Comparison of ENCODE assay signal across 8 cellular contexts in genomic region chr1:1692714-1693647, GRCh38. TPM values are rescaled to one million over a fixed set of nuclear protein-coding genes. Genes with fewer than 3 reads are reported as not detected.
DNase-seq lines count a peak whose midpoint lies in the region; ATAC-seq, FAIRE-seq and TF ChIP-seq lines count a peak whose summit lies in the region.
"Not testable (repeated sequence)": the region's sequence is repeated elsewhere in the genome, so short reads cannot be mapped to it uniquely, and the experiment has no call there.

Gene SLC35E2B (minus strand): TSS chr1:1692795. CDS start chr1:1676699, 16,096 bp downstream.

- H3K4me2 ChIP-seq in IMR-90 (ENCODE audit: low read depth, low read length); endothelial cell of umbilical vein (ENCODE audit: insufficient read depth, low read length): not testable (repeated sequence)
- peak within 1 kb of the TSS; percentile 59 for H3K4me2 ChIP-seq in OCI-LY7 (ENCODE audit: low read length)

- not testable (repeated sequence) for H2AK9ac ChIP-seq in IMR-90 (replicated peaks; ENCODE audit: low read depth, low read length, poor library complexity)

- H4K91ac ChIP-seq in IMR-90 (ENCODE audit: insufficient read depth, low read depth, low read length) = peak within 1 kb of the TSS; percentile 55; the same call in 1 of the 2 replicates

- not testable (repeated sequence) for H2AFZ ChIP-seq in IMR-90 (replicated peaks; ENCODE audit: low read length, poor library complexity); OCI-LY7 (ENCODE audit: low read length); endothelial cell of umbilical vein (ENCODE audit: low read depth, low read length)

- peak within 1 kb of the TSS; percentile 88 for H3K4me3 ChIP-seq in IMR-90 (ENCODE audit: insufficient read depth, low read depth, low read length)
- H3K4me3 ChIP-seq in OCI-LY7 (ENCODE audit: low read depth, low read length, poor library complexity, severe bottlenecking) = peak within 1 kb of the TSS; percentile 69
- peak within 1 kb of the TSS in 1 of 3 experiments; percentile 58 for H3K4me3 ChIP-seq in endothelial cell of umbilical vein (replicated peaks in 1 of 3; ENCODE audit: insufficient read depth in 1 of 3, low read depth in 1 of 3, low read length in 3 of 3)
- peak within 1 kb of the TSS; percentile 59 for H3K4me3 ChIP-seq in mucosa of descending colon

- intact Hi-C loops in IMR-90 (cut with micrococcal nuclease); OCI-LY7 (cut with micrococcal nuclease; ENCODE audit: unreplicated experiment): not testable (repeated sequence)
- intact Hi-C loops in endothelial cell of umbilical vein (cut with micrococcal nuclease) (loop anchor here (10.0 kb wide), 1 partner anchor 52 kb away; no protein-coding TSS in a partner anchor), mucosa of descending colon (cut with DNase I, micrococcal nuclease) (loop anchor here in 1 of 2 donors (10.0 kb wide), 1 partner anchor 222 kb away; the partner anchor contains the start of genes CALML6 and TMEM52)

- not testable (repeated sequence) for H3K36me3 ChIP-seq in IMR-90 (ENCODE audit: control insufficient read depth, insufficient read depth, low read length); OCI-LY7 (ENCODE audit: insufficient read depth, low read length); endothelial cell of umbilical vein (ENCODE audit: control insufficient read depth in 2 of 2, extremely low read depth in 1 of 2, insufficient read depth in 2 of 2, low read length in 2 of 2); mucosa of descending colon (ENCODE audit: low read depth)

- TF ChIP-seq RAD21 in IMR-90 (IDR thresholded peaks at IDR 0.05; ENCODE audit: low read length) = not testable (repeated sequence)

- H3K9me3 ChIP-seq in IMR-90 (ENCODE audit: control insufficient read depth, insufficient read depth, low read length); OCI-LY7 (ENCODE audit: low read length); endothelial cell of umbilical vein (replicated peaks; ENCODE audit: control insufficient read depth, insufficient read depth, low read length); mucosa of descending colon: not testable (repeated sequence)

- not testable (repeated sequence) for H3K9me2 ChIP-seq in OCI-LY7 (ENCODE audit: insufficient read depth, low read length)

- not testable (repeated sequence) for H4K20me1 ChIP-seq in IMR-90 (ENCODE audit: insufficient read depth, low read length); OCI-LY7 (ENCODE audit: insufficient read depth, low read length); endothelial cell of umbilical vein (replicated peaks; ENCODE audit: control insufficient read depth, extremely low read depth, insufficient read depth, low read length)

- H4K8ac ChIP-seq in IMR-90 (ENCODE audit: low read depth in 2 of 2, low read length in 2 of 2) = peak within 1 kb of the TSS in 1 of 2 experiments; percentile 60; a peak in 2 of 4 replicates

- peak; percentile 81 for ATAC-seq in GM21528 (IDR thresholded peaks at IDR 0.05; ENCODE audit: low FRiP score, unreplicated experiment)
- ATAC-seq in IMR-90 (ENCODE audit: low read depth) = peak; percentile 88
- peak; percentile 89 for ATAC-seq in mucosa of descending colon

- H2BK15ac ChIP-seq in IMR-90 (ENCODE audit: low read depth, low read length) = not testable (repeated sequence)

- not testable (repeated sequence) for H2AK5ac ChIP-seq in IMR-90 (ENCODE audit: low read depth, low read length)

- not testable (repeated sequence) for H3K27me3 ChIP-seq in IMR-90 (ENCODE audit: control insufficient read depth, insufficient read depth, low read length); endothelial cell of umbilical vein (ENCODE audit: control insufficient read depth in 2 of 2, insufficient read depth in 2 of 2, low read length in 2 of 2)

- not testable (repeated sequence) for H3K9me1 ChIP-seq in IMR-90 (ENCODE audit: insufficient read depth, low read length); endothelial cell of umbilical vein (replicated peaks; ENCODE audit: control insufficient read depth, extremely low read depth, insufficient read depth, low read length)

- FAIRE-seq in endothelial cell of umbilical vein (lab: Jason Lieb, UNC) = peak; percentile 97

- H2BK5ac ChIP-seq in IMR-90 (ENCODE audit: low read depth, low read length, poor library complexity, severe bottlenecking) = peak within 1 kb of the TSS; percentile 89

- CTCF ChIA-PET in IMR-90 (lab: Yijun Ruan, JAX); OCI-LY7 (lab: Charles Lee; ENCODE audit: unreplicated experiment); endothelial cell of umbilical vein (lab: Charles Lee): not testable (repeated sequence)

- 0 out of 2 replicates have a peak within 1 kb of the TSS, but pooled peaks have one; percentile 42 for H3K23ac ChIP-seq in IMR-90 (ENCODE audit: low read depth, low read length)

- no CpG with 5 or more reads among the region's 98 CpGs for WGBS in IMR-90 (ENCODE audit: extremely low coverage in 2 of 2, insufficient read length in 1 of 2), 2 experiments

- TF ChIP-seq CTCF in IMR-90 (conservative IDR thresholded peaks at IDR 0.05; ENCODE audit: low read depth, low read length); mucosa of descending colon (IDR thresholded peaks at IDR 0.05): not testable (repeated sequence)
- TF ChIP-seq CTCF in OCI-LY7 (conservative IDR thresholded peaks at IDR 0.05; ENCODE audit: low read length) (0 out of 2 replicates have a peak, but pooled peaks have one; percentile 21), endothelial cell of umbilical vein (IDR thresholded peaks at IDR 0.05; ENCODE audit: extremely low read depth in 1 of 2, insufficient read depth in 1 of 2, low read depth in 1 of 2, low read length in 2 of 2) (peak in 1 of 2 donors; percentile 26)

- not testable (repeated sequence) for H4K5ac ChIP-seq in IMR-90 (ENCODE audit: low read depth, low read length)

- dilution Hi-C loops in IMR-90 (cut with HindIII; ENCODE audit: low sequenced_read_pairs, unreplicated experiment); endothelial cell of umbilical vein (cut with MboI; ENCODE audit: extremely low pct_ligation_motif_present, low sequenced_read_pairs): not testable (repeated sequence)

- peak within 1 kb of the TSS; percentile 67 for H3K4ac ChIP-seq in IMR-90 (ENCODE audit: low read depth, low read length)

- not testable (repeated sequence) for H3K4me1 ChIP-seq in IMR-90 (ENCODE audit: control insufficient read depth, insufficient read depth, low read length); OCI-LY7 (ENCODE audit: insufficient read depth, low read length, poor library complexity, severe bottlenecking); endothelial cell of umbilical vein (ENCODE audit: control insufficient read depth, extremely low read depth, insufficient read depth, low read length); mucosa of descending colon (ENCODE audit: low read depth)

- DNase-seq in D341Med (ENCODE audit: low spot score) (peak; percentile 63), IMR-90 (peak; percentile 89), OCI-LY7 (ENCODE audit: low spot score) (peak; percentile 97), endothelial cell of umbilical vein (ENCODE audit: low read depth, low spot score) (peak; percentile 84), mucosa of descending colon (peak; percentile 93 to 97 (median 94))
- DNase-seq in activated CD8-positive, alpha-beta memory T cell treated with anti-CD3 and anti-CD28 coated beads, Interleukin-2, amount 50 U/mL, for 48 hours = peak; percentile 95
- DNase-seq in stimulated activated CD8-positive, alpha-beta memory T cell treated with anti-CD3 and anti-CD28 coated beads, Interleukin-2, amount 100 ng/mL, for 48 hours (ENCODE audit: low read depth in 2 of 2) = peak; percentile 87 to 91

- not testable (repeated sequence) for H3K79me1 ChIP-seq in IMR-90 (ENCODE audit: low read depth in 1 of 2, low read length in 2 of 2)

- peak within 1 kb of the TSS; percentile 79 for H3K9ac ChIP-seq in IMR-90 (ENCODE audit: low read depth, low read length)
- H3K9ac ChIP-seq in endothelial cell of umbilical vein (replicated peaks; ENCODE audit: extremely low read depth, insufficient read depth, low read length) = not testable (repeated sequence)

- POLR2A ChIA-PET in IMR-90 (lab: Charles Lee; ENCODE audit: unreplicated experiment); OCI-LY7 (lab: Charles Lee); endothelial cell of umbilical vein (lab: Charles Lee): not testable (repeated sequence)

- not testable (repeated sequence) for H3K79me2 ChIP-seq in OCI-LY7 (ENCODE audit: insufficient read depth, low read depth, low read length); endothelial cell of umbilical vein (ENCODE audit: control insufficient read depth, insufficient read depth, low read length)

- H3K14ac ChIP-seq in IMR-90 (replicated peaks; ENCODE audit: low read depth, low read length) = not testable (repeated sequence)

- H3K18ac ChIP-seq in IMR-90 (ENCODE audit: low read depth, low read length) = peak within 1 kb of the TSS; percentile 2; the same call in 1 of the 2 replicates

- not testable (repeated sequence) for H2BK20ac ChIP-seq in IMR-90 (ENCODE audit: low read depth, low read length)

- H2BK120ac ChIP-seq in IMR-90 (ENCODE audit: low read depth, low read length) = not testable (repeated sequence)

- peak within 1 kb of the TSS; percentile 17; the same call in 1 of the 2 replicates for H3K56ac ChIP-seq in IMR-90 (ENCODE audit: extremely low read depth, insufficient read depth, low read length)

- in situ Hi-C loops in IMR-90 (cut with MboI; ENCODE audit: low sequenced_read_pairs) = not testable (repeated sequence)

- H3K27ac ChIP-seq in IMR-90 (ENCODE audit: insufficient read depth, low read length) (peak within 1 kb of the TSS; percentile 85), OCI-LY7 (ENCODE audit: low read depth, low read length, poor library complexity, severe bottlenecking) (peak within 1 kb of the TSS; percentile 82), endothelial cell of umbilical vein (ENCODE audit: insufficient read depth, low read depth, low read length) (peak within 1 kb of the TSS; percentile 75)

- TF ChIP-seq POLR2A in IMR-90 (IDR thresholded peaks at IDR 0.05; ENCODE audit: low read depth, low read length) = peak; percentile 49; the same call in 1 of the 2 replicates
- TF ChIP-seq POLR2A in endothelial cell of umbilical vein (IDR thresholded peaks at IDR 0.05; ENCODE audit: low read depth, low read length) = not testable (repeated sequence)

- not testable (repeated sequence) for BruUV-seq in IMR-90 (replicated peaks; lab: Mats Ljungman, UMichigan); OCI-LY7 (replicated peaks; lab: Mats Ljungman, UMichigan)
- BruUV-seq in endothelial cell of umbilical vein (replicated peaks; lab: Mats Ljungman, UMichigan) = TSS peak; percentile 26

RNA-seq across cellular contexts. Expression of gene SLC35E2B, which starts in this region (rescaled TPM):
- 13.9 and 14.9 TPM in 2 replicates for total RNA-seq in IMR-90 (2012; rRNA removed)
- 25.1 and 30.2 TPM in 2 replicates for polyA plus RNA-seq in IMR-90 (2012; rRNA removed)
- polyA plus RNA-seq in IMR-90 (2012; cell fraction: cytosol; rRNA removed) = 15.3 and 21.7 TPM in 2 replicates
- polyA plus RNA-seq in IMR-90 (2012; cell fraction: nucleus; rRNA removed; ENCODE audit: low replicate concordance) = 52.7 and 65.7 TPM in 2 replicates
- 24.2 and 26.6 TPM in 2 replicates for total RNA-seq in OCI-LY7 (2014; rRNA removed; shearing (Covaris generic))
- 58.9 and 61.2 TPM in 2 replicates for total RNA-seq in OCI-LY7 (2022)
- 46.9 and 51.2 TPM in 2 replicates for total RNA-seq in endothelial cell of umbilical vein
- polyA plus RNA-seq in endothelial cell of umbilical vein = 26.4 and 28.0 TPM in 2 replicates
- 18.4 and 21.0 TPM in 2 replicates for polyA plus RNA-seq in endothelial cell of umbilical vein (2011; cell fraction: cytosol; rRNA removed)
- 57.6 and 60.9 TPM in 2 replicates for polyA plus RNA-seq in endothelial cell of umbilical vein (2011; cell fraction: nucleus; rRNA removed)
- 22.2 and 22.3 TPM in 2 replicates for polyA plus RNA-seq in endothelial cell of umbilical vein (2012)
- polyA minus RNA-seq in endothelial cell of umbilical vein = 38.7 and 40.6 TPM in 2 replicates
- 14.8 TPM for polyA minus RNA-seq in endothelial cell of umbilical vein (2011; cell fraction: cytosol; rRNA and poly(A)+ RNA removed)
- polyA minus RNA-seq in endothelial cell of umbilical vein (2011; cell fraction: nucleus; rRNA and poly(A)+ RNA removed) = 25.7 and 27.4 TPM in 2 replicates
- total RNA-seq in mucosa of descending colon = 10 to 100 TPM; 32.4 to 75.2 (median 73.8) TPM
